19 cellular contexts compared by ENCODE assay signal in genomic region chr16:48447940-48448536, GRCh38.
DNase-seq lines count a peak whose midpoint lies in the region; ATAC-seq, FAIRE-seq and TF ChIP-seq lines count a peak whose summit lies in the region.
"Had no signal": no experiment of that assay in that cellular context is flagged by ENCODE, and none has a peak within 500 bp of the region (broad histone marks: within the 10 kb centered on the region; RNA-seq: fewer than 3 reads in every experiment).

No MANE protein-coding gene starts in this region.

- no peak overlapping the region for H4K8ac ChIP-seq in H1 (ENCODE audit: extremely low read depth, insufficient read depth, low read length)

- H3K36me3 ChIP-seq in HepG2 (replicated peaks in 1 of 2; ENCODE audit: control insufficient read depth in 1 of 2, insufficient read depth in 2 of 2, low read length in 2 of 2) (no peaks in the 10 kb centered on the region), right lobe of liver (no peaks in the 10 kb centered on the region), H1 (ENCODE audit: control insufficient read depth in 2 of 4, insufficient read depth in 4 of 4, low read length in 3 of 4) (no peaks in the 10 kb centered on the region)
- H3K36me3 ChIP-seq: BLaER1, HAP-1 had no signal

- no peak overlapping the region for H2BK20ac ChIP-seq in H1 (ENCODE audit: low read length)

- TF ChIP-seq EP300 in HepG2 (IDR thresholded peaks at IDR 0.05; ENCODE audit: low read depth in 2 of 2, low read length in 2 of 2) (peak; percentile 12 to 54; a peak in 1 of 4 replicates), HepG2 (CRISPR knock-in tag; IDR thresholded peaks at IDR 0.05; ENCODE audit: borderline replicate concordance) (no peak), H1 (IDR thresholded peaks at IDR 0.05; ENCODE audit: borderline replicate concordance in 1 of 2, low read depth in 2 of 2, low read length in 2 of 2) (no peak)

- H3K36me3 Mint-ChIP-seq in progenitor cell of endocrine pancreas (ENCODE audit: insufficient read depth): no peaks in the 10 kb centered on the region
- H3K36me3 Mint-ChIP-seq: CD14-positive monocyte; CD4-positive, alpha-beta memory T cell had no signal

- no peak overlapping the region for H4K5ac ChIP-seq in H1 (ENCODE audit: insufficient read length, low read depth, low read length)

- 28% methylated on average over 7 of the region's 7 CpGs for WGBS in HepG2 (ENCODE audit: low lambda C conversion rate)
- WGBS in right lobe of liver (ENCODE audit: insufficient coverage, low coverage, low lambda C conversion rate, missing lambda C conversion rate): 73% methylated on average over 6 of the region's 7 CpGs
- WGBS in H1 (ENCODE audit: extremely low coverage in 1 of 2, insufficient coverage in 1 of 2, insufficient read length in 1 of 2, insufficient replicate concordance in 2 of 2, low coverage in 1 of 2, low lambda C conversion rate in 2 of 2, missing lambda C conversion rate in 1 of 2), 2 experiments: 87% methylated on average over 7 of the region's 7 CpGs; no CpG with 5 or more reads in 1 of the 2 experiments

- no peaks in the 10 kb centered on the region for H3K79me2 ChIP-seq in HepG2 (ENCODE audit: insufficient read depth, low read length)
- H3K79me2 ChIP-seq in H1 (ENCODE audit: control insufficient read depth in 1 of 2, insufficient read depth in 2 of 2, low read length in 2 of 2): no peaks in the 10 kb centered on the region

- no peak overlapping the region for H2AK5ac ChIP-seq in H1 (ENCODE audit: low read depth, low read length)

- CTCF ChIA-PET in HepG2 (lab: Yijun Ruan, JAX; ENCODE audit: low intra/inter-chr PET ratio, low total read pairs): no interaction called here
- CTCF ChIA-PET in H1 (lab: Charles Lee; ENCODE audit: partially characterized antibody): interaction anchor here (0.5 to 1.4 kb wide), 4 partner anchors 78 to 138 kb away, joined by 3 to 4 read pairs (median 3); no protein-coding TSS in a partner anchor

- H3K4ac ChIP-seq in H1 (replicated peaks; ENCODE audit: insufficient read length, low read depth, low read length): no peak overlapping the region

- no peak overlapping the region for H2BK12ac ChIP-seq in H1 (ENCODE audit: low read depth, low read length)

- H3K9ac ChIP-seq in HepG2 (ENCODE audit: insufficient read depth, low read depth, low read length): no peak overlapping the region
- H3K9ac ChIP-seq in H1 (replicated peaks in 1 of 4; ENCODE audit: extremely low read depth in 1 of 4, low read depth in 3 of 4, low read length in 3 of 4): no peak overlapping the region
- H3K9ac ChIP-seq: BLaER1 had no signal

- H3K4me1 Mint-ChIP-seq in progenitor cell of endocrine pancreas (ENCODE audit: low read depth): peaks cover 2% of the 10 kb centered on the region
- H3K4me1 Mint-ChIP-seq: CD4-positive, alpha-beta memory T cell had no signal

- BruUV-seq in HepG2 (replicated peaks; lab: Mats Ljungman, UMichigan): no TSS peak

- H4K91ac ChIP-seq in H1 (replicated peaks; ENCODE audit: insufficient read length, low read length): peak overlapping the region; percentile 6

- no peak overlapping the region for H2BK15ac ChIP-seq in H1 (ENCODE audit: low read length)

- H3K27ac Mint-ChIP-seq in progenitor cell of endocrine pancreas: peak overlapping the region; percentile 31
- H3K27ac Mint-ChIP-seq: CD14-positive monocyte; CD4-positive, alpha-beta memory T cell had no signal

- no peak; the same call in none of the 2 replicates for TF ChIP-seq CTCF in HepG2 (CRISPR knock-in tag; IDR thresholded peaks at IDR 0.05)
- no peak for TF ChIP-seq CTCF in right lobe of liver (IDR thresholded peaks at IDR 0.05)
- no peak for TF ChIP-seq CTCF in H1 (IDR thresholded peaks at IDR 0.05; ENCODE audit: control extremely low read depth in 1 of 3, insufficient read depth in 1 of 3, low read depth in 1 of 3, low read length in 3 of 3)
- no peak for TF ChIP-seq CTCF in progenitor cell of endocrine pancreas (IDR thresholded peaks at IDR 0.05; ENCODE audit: unreplicated experiment)

- peak overlapping the region in 1 of 3 experiments; percentile 20; a peak in 1 of 6 replicates for H3K4me3 ChIP-seq in HepG2 (replicated peaks in 1 of 3; ENCODE audit: insufficient read depth in 1 of 3, low read depth in 2 of 3, low read length in 3 of 3)
- no peak overlapping the region for H3K4me3 ChIP-seq in right lobe of liver
- no peak overlapping the region for H3K4me3 ChIP-seq in H1 (ENCODE audit: extremely low read depth in 1 of 4, insufficient read depth in 2 of 4, low read depth in 3 of 4, low read length in 4 of 4)
- H3K4me3 ChIP-seq: BLaER1, HAP-1 had no signal

- DNase-seq in HepG2 (ENCODE audit: low spot score) (peak; percentile 64), right lobe of liver (no peak), H1 (ENCODE audit: low read depth in 1 of 2, low spot score in 2 of 2) (no peak), progenitor cell of endocrine pancreas (ENCODE audit: low spot score, unreplicated experiment) (no peak), anterior cingulate cortex (lab: John Stamatoyannopoulos, UW) (no peak), amygdala (lab: John Stamatoyannopoulos, UW) (no peak)
- no peak for DNase-seq in stimulated activated naive CD4-positive, alpha-beta T cell (lab: John Stamatoyannopoulos, UW)
- DNase-seq: 8988T; CD4-positive, alpha-beta memory T cell; DMS153; DMS79; GDM1 had no signal

- TF ChIP-seq POLR2A in HepG2 (IDR thresholded peaks at IDR 0.05; ENCODE audit: insufficient read depth in 1 of 2, low read depth in 2 of 2, low read length in 2 of 2) (no peak), right lobe of liver (IDR thresholded peaks at IDR 0.05) (no peak), H1 (IDR thresholded peaks at IDR 0.05; ENCODE audit: control extremely low read depth in 1 of 2, low read depth in 2 of 2, low read length in 2 of 2) (no peak)

- H3K18ac ChIP-seq in H1 (ENCODE audit: extremely low read depth, low read length): no peak overlapping the region

- H3K4me1 ChIP-seq in HepG2 (ENCODE audit: insufficient read depth, low read length) (peaks cover 59% of the 10 kb centered on the region), right lobe of liver (no peaks in the 10 kb centered on the region), H1 (replicated peaks in 1 of 4; ENCODE audit: control insufficient read depth in 3 of 4, insufficient read depth in 4 of 4, low read length in 3 of 4) (no peaks in the 10 kb centered on the region)
- H3K4me1 ChIP-seq: HAP-1 had no signal

- peak; percentile 89 for ATAC-seq in HepG2
- ATAC-seq in right lobe of liver: no peak

- H3K27me3 Mint-ChIP-seq in progenitor cell of endocrine pancreas: no peaks in the 10 kb centered on the region
- H3K27me3 Mint-ChIP-seq: CD4-positive, alpha-beta memory T cell; IgD-negative memory B cell had no signal

- no peak overlapping the region for H2BK120ac ChIP-seq in H1 (replicated peaks; ENCODE audit: low read depth, low read length)

- intact Hi-C loops in HepG2 (cut with micrococcal nuclease; ENCODE audit: unreplicated experiment) (no loop called here), right lobe of liver (cut with DNase I) (no loop called here)

- peak overlapping the region; percentile 62 for H3K4me2 ChIP-seq in HepG2 (ENCODE audit: low read depth, low read length)
- H3K4me2 ChIP-seq in H1 (ENCODE audit: insufficient read depth in 1 of 2, low read depth in 2 of 2, low read length in 2 of 2): no peak overlapping the region
- H3K4me2 ChIP-seq: BLaER1 had no signal

- H3K9me3 Mint-ChIP-seq in progenitor cell of endocrine pancreas (ENCODE audit: low read depth): no peaks in the 10 kb centered on the region
- H3K9me3 Mint-ChIP-seq: CD14-positive monocyte; CD4-positive, alpha-beta memory T cell; IgD-negative memory B cell had no signal

- no peak overlapping the region for H2BK5ac ChIP-seq in H1 (ENCODE audit: low read depth, low read length)

- H3K23me2 ChIP-seq in H1 (ENCODE audit: low read depth, low read length): no peaks in the 10 kb centered on the region

- no peak for TF ChIP-seq RAD21 in HepG2 (CRISPR knock-in tag; IDR thresholded peaks at IDR 0.05)
- TF ChIP-seq RAD21 in H1 (IDR thresholded peaks at IDR 0.05 in 1 of 2, conservative IDR thresholded peaks at IDR 0.05 in 1 of 2; ENCODE audit: low read depth in 2 of 2, low read length in 2 of 2): no peak

- H3K4me3 Mint-ChIP-seq in progenitor cell of endocrine pancreas (ENCODE audit: low read depth): no peak overlapping the region
- H3K4me3 Mint-ChIP-seq: CD14-positive monocyte; CD4-positive, alpha-beta memory T cell; IgD-negative memory B cell had no signal

- H3K27ac ChIP-seq in HepG2 (ENCODE audit: extremely low read length, insufficient read depth, low read length): no peak overlapping the region
- no peak overlapping the region for H3K27ac ChIP-seq in right lobe of liver
- H3K27ac ChIP-seq in H1 (ENCODE audit: low read depth, low read length): no peak overlapping the region
- H3K27ac ChIP-seq: BLaER1, HL-60 had no signal

- H2AFZ ChIP-seq in HepG2 (ENCODE audit: low read length) (no peak overlapping the region), H1 (ENCODE audit: low read length) (no peak overlapping the region)

- H3K9me3 ChIP-seq in HepG2 (ENCODE audit: low read length): no peaks in the 10 kb centered on the region
- no peaks in the 10 kb centered on the region for H3K9me3 ChIP-seq in right lobe of liver
- H3K9me3 ChIP-seq in H1 (ENCODE audit: insufficient read depth in 2 of 2, low read depth in 1 of 2, low read length in 1 of 2): no peaks in the 10 kb centered on the region
- H3K9me3 ChIP-seq: BLaER1, HAP-1 had no signal

- H3K27me3 ChIP-seq in HepG2 (ENCODE audit: control insufficient read depth in 1 of 2, insufficient read depth in 2 of 2, low read length in 2 of 2) (peaks cover 1 to 2% of the 10 kb centered on the region in 2 experiments; a peak in 2 of 5 replicates), right lobe of liver (no peaks in the 10 kb centered on the region), H1 (replicated peaks in 1 of 4; ENCODE audit: control insufficient read depth in 3 of 4, extremely low read depth in 1 of 4, insufficient read depth in 3 of 4, low read length in 3 of 4) (no peaks in the 10 kb centered on the region)
- H3K27me3 ChIP-seq: BLaER1 had no signal

- no peak overlapping the region for H3K14ac ChIP-seq in H1 (ENCODE audit: insufficient read length)

- no peaks in the 10 kb centered on the region for H4K20me1 ChIP-seq in HepG2 (ENCODE audit: insufficient read depth, low read length)
- H4K20me1 ChIP-seq in H1 (replicated peaks in 1 of 2; ENCODE audit: control insufficient read depth in 1 of 2, insufficient read depth in 2 of 2, low read length in 2 of 2): no peaks in the 10 kb centered on the region
- H4K20me1 ChIP-seq: BLaER1 had no signal

- in situ Hi-C loops in HepG2 (cut with HindIII; ENCODE audit: extremely low pct_ligation_motif_present, low pct_unique_long_range_greater_than_20kb): no loop called here

- H3K56ac ChIP-seq in H1 (replicated peaks; ENCODE audit: insufficient read length, low read depth, low read length): no peak overlapping the region

- H3K79me1 ChIP-seq in H1 (ENCODE audit: low read depth, low read length): no peaks in the 10 kb centered on the region

- POLR2A ChIA-PET in HepG2 (lab: Yijun Ruan, JAX) (interaction anchor here (0.6 to 2.0 kb wide), 4 partner anchors 13 to 91 kb away, joined by 3 to 7 read pairs (median 6); partner anchors contain the start of gene SIAH1), H1 (lab: Charles Lee; ENCODE audit: partially characterized antibody) (no interaction called here)

- no peak overlapping the region for H3K23ac ChIP-seq in H1 (ENCODE audit: insufficient read length)

- FAIRE-seq in HepG2 (lab: Jason Lieb, UNC) (peak; percentile 86), H1 (lab: Jason Lieb, UNC) (no peak)
- FAIRE-seq: GM12892, GM18507 had no signal

TF ChIP-seq in H1, 55 proteins besides CTCF, POLR2A, EP300 and RAD21 (continues in another document):
- TF ChIP-seq TEAD4 (IDR thresholded peaks at IDR 0.05; ENCODE audit: low read depth, low read length): no peak

Comparison
In these comparisons a context has a peak if more than half of its experiments do, and no peak if none do; other contexts are left out.
1. Of the 41 proteins assayed by ChIP-seq in both HepG2 and H1: peak only in HepG2: ATF2, BRCA1, EP300, HDAC2, KDM1A, MAX and 3 more; only in H1: none; in both: none; in neither: 32.